In genomic region chr19:39046037-39046821, GRCh38 we compare ENCODE assay signal across 14 cellular contexts. TPM values are rescaled to one million over a fixed set of nuclear protein-coding genes. Genes with fewer than 3 reads are reported as not detected.
DNase-seq lines count a peak whose midpoint lies in the region; ATAC-seq and TF ChIP-seq lines count a peak whose summit lies in the region.
"Had no signal": no experiment of that assay in that cellular context is flagged by ENCODE, and none has a peak within 500 bp of the region (broad histone marks: within the 10 kb centered on the region; RNA-seq: fewer than 3 reads in every experiment).

No MANE protein-coding gene starts in this region.

- H3K27ac ChIP-seq in body of pancreas (no peak overlapping the region), RWPE1 (no peak overlapping the region)
- H3K27ac ChIP-seq: ascending aorta, ovary had no signal

- H3K27me3 ChIP-seq in body of pancreas, result no peaks in the 10 kb centered on the region
- H3K27me3 ChIP-seq: ascending aorta, ovary had no signal

- peak; percentile 33 for ATAC-seq in body of pancreas

- TF ChIP-seq CTCF in body of pancreas (IDR thresholded peaks at IDR 0.05) (no peak), nephron (IDR thresholded peaks at IDR 0.05; ENCODE audit: unreplicated experiment in 3 of 3) (no peak), RWPE1 (conservative IDR thresholded peaks at IDR 0.05; ENCODE audit: low read depth) (no peak), progenitor cell of endocrine pancreas (IDR thresholded peaks at IDR 0.05; ENCODE audit: unreplicated experiment) (no peak)

- H3K9me3 ChIP-seq in body of pancreas, result no peaks in the 10 kb centered on the region
- H3K9me3 ChIP-seq: ascending aorta, ovary had no signal

- POLR2A ChIA-PET in RWPE1 (lab: Yijun Ruan, JAX; ENCODE audit: low non-redundant PET), result no interaction called here

- H3K27ac Mint-ChIP-seq in nephron, result peak overlapping the region in 2 of 3 experiments; percentile 72 to 88
- H3K27ac Mint-ChIP-seq in progenitor cell of endocrine pancreas, result no peak overlapping the region

- no peaks in the 10 kb centered on the region for H3K4me1 ChIP-seq in body of pancreas
- H3K4me1 ChIP-seq: ascending aorta, HAP-1 had no signal

- H3K4me3 ChIP-seq in body of pancreas, result no peak overlapping the region
- H3K4me3 ChIP-seq: ascending aorta, HAP-1, ovary had no signal

- peaks cover 12% of the 10 kb centered on the region for H3K27me3 Mint-ChIP-seq in nephron (ENCODE audit: low read depth)
- peaks cover 10% of the 10 kb centered on the region for H3K27me3 Mint-ChIP-seq in progenitor cell of endocrine pancreas

- no peak for TF ChIP-seq POLR2A in body of pancreas (IDR thresholded peaks at IDR 0.05)

- H3K36me3 ChIP-seq in body of pancreas (replicated peaks in 1 of 2; ENCODE audit: insufficient read depth in 1 of 2, low read depth in 2 of 2), result no peaks in the 10 kb centered on the region
- H3K36me3 ChIP-seq: ascending aorta, HAP-1, ovary had no signal

- no peaks in the 10 kb centered on the region for H3K36me3 Mint-ChIP-seq in nephron (ENCODE audit: low read depth)
- peaks cover 1% of the 10 kb centered on the region for H3K36me3 Mint-ChIP-seq in progenitor cell of endocrine pancreas (ENCODE audit: insufficient read depth)

- H3K4me3 Mint-ChIP-seq in nephron (no peak overlapping the region), progenitor cell of endocrine pancreas (ENCODE audit: low read depth) (no peak overlapping the region)

- DNase-seq in NCI-H748 (lab: John Stamatoyannopoulos, UW; ENCODE audit: unreplicated experiment), result peak; percentile 17
- no peak for DNase-seq in NCI-H748 treated with DMSO at 0.1 percent for 48 hours (lab: John Stamatoyannopoulos, UW)
- peak; percentile 72 to 78 for DNase-seq in NCI-H526 (lab: John Stamatoyannopoulos, UW)
- DNase-seq in body of pancreas, result peak in 1 of 4 donors; percentile 7
- DNase-seq in RWPE1 (ENCODE audit: low spot score), result no peak
- DNase-seq in NCI-H345 treated with DMSO at 0.1 percent for 48 hours (lab: John Stamatoyannopoulos, UW; ENCODE audit: unreplicated experiment), result no peak
- no peak for DNase-seq in progenitor cell of endocrine pancreas (ENCODE audit: low spot score, unreplicated experiment)
- DNase-seq: NCI-H187; ovary; SHP77; stimulated activated CD4-positive, alpha-beta T cell treated with anti-CD3 and anti-CD28 coated beads, Interleukin-4, amount 100 ng/mL, for 24 hours had no signal

- intact Hi-C loops in body of pancreas (cut with DNase I), result no loop called here

- WGBS in body of pancreas, 2 donors, result 65 to 72% methylated on average over 7 of the region's 7 CpGs

- CTCF ChIA-PET in RWPE1 (lab: Yijun Ruan, JAX), result interaction anchor here (0.6 kb wide), 3 partner anchors 55 to 873 kb away, joined by 3 to 5 read pairs (median 3); no protein-coding TSS in a partner anchor

- H3K9me3 Mint-ChIP-seq in nephron (peaks cover 17% of the 10 kb centered on the region), progenitor cell of endocrine pancreas (ENCODE audit: low read depth) (peaks cover 7% of the 10 kb centered on the region)

- H3K4me1 Mint-ChIP-seq in nephron, result no peaks in the 10 kb centered on the region
- no peaks in the 10 kb centered on the region for H3K4me1 Mint-ChIP-seq in progenitor cell of endocrine pancreas (ENCODE audit: low read depth)

RNA-seq across cellular contexts. Expression of gene FBXO27, which starts 13.9 kb away (rescaled TPM):
- total RNA-seq in body of pancreas (1 to 10 TPM in 1 of 2 donors, under 1 TPM in 1; 0.52 to 4.3 TPM), progenitor cell of endocrine pancreas (10.3 and 14.6 TPM in 2 replicates)

RNA-seq across cellular contexts. Expression of gene ACP7, which starts 37.9 kb away (rescaled TPM):
- total RNA-seq in body of pancreas, result not detected
- not detected in 2 replicates for total RNA-seq in progenitor cell of endocrine pancreas
- total RNA-seq: ascending aorta, ovary had no signal

Comparison
In these comparisons a context has a peak if more than half of its experiments do, and no peak if none do; other contexts are left out.
1. DNase-seq: peak in NCI-H748 (single experiment) and NCI-H526 (2 of 2); none in NCI-H748 treated with DMSO at 0.1 percent for 48 hours (single experiment), RWPE1 (single experiment), NCI-H345 treated with DMSO at 0.1 percent for 48 hours (single experiment) and progenitor cell of endocrine pancreas (single experiment).